ENCODE assay signal across 20 cellular contexts in the genomic region with DNA sequence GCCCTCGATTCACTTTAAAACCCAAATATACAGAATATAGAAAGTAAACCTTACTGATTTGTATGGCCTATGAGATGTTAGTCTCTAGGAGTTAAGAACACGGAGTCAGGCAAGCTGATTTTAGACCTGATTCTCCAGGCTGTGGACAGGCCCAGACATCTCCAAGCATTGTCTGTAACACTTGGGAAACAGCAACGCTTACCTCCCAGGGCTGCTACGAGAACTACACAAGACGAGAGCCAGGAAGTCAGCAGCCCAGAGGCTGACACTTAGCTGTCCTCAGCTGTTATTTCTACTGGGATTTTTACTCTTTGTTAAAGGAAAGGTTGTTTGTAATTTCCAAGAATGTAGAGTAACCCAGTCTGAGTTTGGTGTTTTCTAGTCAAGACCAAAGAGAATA.
DNase-seq lines count a peak whose midpoint lies in the region; ATAC-seq and TF ChIP-seq lines count a peak whose summit lies in the region.
"Had no signal": no experiment of that assay in that cellular context is flagged by ENCODE, and none has a peak within 500 bp of the region (broad histone marks: within the 10 kb centered on the region; RNA-seq: fewer than 3 reads in every experiment).

No MANE protein-coding gene starts in this region.

- H3K27me3 ChIP-seq in IMR-90 (ENCODE audit: control insufficient read depth, insufficient read depth, low read length) (no peaks in the 10 kb centered on the region), mammary epithelial cell (ENCODE audit: insufficient read depth, low read length) (no peaks in the 10 kb centered on the region), uterus (no peaks in the 10 kb centered on the region)
- H3K27me3 ChIP-seq: BLaER1 had no signal

- DNase-seq in IMR-90 = peak; percentile 17
- peak; percentile 93 for DNase-seq in mammary epithelial cell
- DNase-seq in iPS-NIHi7 (ENCODE audit: extremely low spot score) = peak; percentile 18
- peak in 1 of 2 donors; percentile 36 for DNase-seq in uterus
- DNase-seq in T-helper 9 cell = no peak
- DNase-seq in T-helper 2 cell = no peak
- DNase-seq: activated naive CD4-positive, alpha-beta T cell treated with anti-CD3 and anti-CD28 coated beads, Interleukin-2, amount 10 ng/mL, durations not matched to agents 7 days and 5 days; DMS 273 treated with DMSO at 0.1 percent for 48 hours; GDM1; hypothalamus; NCI-H1105; NCI-H774; nucleus accumbens; stimulated activated CD4-positive, alpha-beta T cell treated with anti-CD3 and anti-CD28 coated beads, Interleukin-4, amount 100 ng/mL, for 4 hours; stimulated activated CD8-positive, alpha-beta memory T cell treated with anti-CD3 and anti-CD28 coated beads, Interleukin-4, amount 100 ng/mL, for 48 hours; substantia nigra had no signal

- no TSS peak for BruUV-seq in IMR-90 (replicated peaks; lab: Mats Ljungman, UMichigan)
- BruUV-seq in mammary epithelial cell (replicated peaks; lab: Mats Ljungman, UMichigan) = no TSS peak

- TF ChIP-seq POLR2A in IMR-90 (IDR thresholded peaks at IDR 0.05; ENCODE audit: low read depth, low read length) (no peak), uterus (IDR thresholded peaks at IDR 0.05) (no peak)

- intact Hi-C loops in IMR-90 (cut with micrococcal nuclease) (no loop called here), mammary epithelial cell (cut with micrococcal nuclease) (loop anchor here (1.0 to 2.0 kb wide), 2 partner anchors 33 to 44 kb away; no protein-coding TSS in a partner anchor), uterus (cut with DNase I; ENCODE audit: low total_unique reads) (no loop called here)

- H3K36me3 ChIP-seq in IMR-90 (ENCODE audit: control insufficient read depth, insufficient read depth, low read length) = peaks cover 4% of the 10 kb centered on the region; the same call in 1 of the 2 replicates
- peaks cover 11% of the 10 kb centered on the region for H3K36me3 ChIP-seq in mammary epithelial cell (ENCODE audit: insufficient read depth, low read length)
- H3K36me3 ChIP-seq in uterus = no peaks in the 10 kb centered on the region
- H3K36me3 ChIP-seq: BLaER1 had no signal

- H3K23ac ChIP-seq in IMR-90 (ENCODE audit: low read depth, low read length) = no peak overlapping the region

- no peak overlapping the region; the same call in 1 of the 2 replicates for H4K5ac ChIP-seq in IMR-90 (ENCODE audit: low read depth, low read length)

- H3K18ac ChIP-seq in IMR-90 (ENCODE audit: low read depth, low read length) = no peak overlapping the region

- H3K56ac ChIP-seq in IMR-90 (ENCODE audit: extremely low read depth, insufficient read depth, low read length) = no peak overlapping the region

- no peaks in the 10 kb centered on the region for H3K79me1 ChIP-seq in IMR-90 (ENCODE audit: low read depth in 1 of 2, low read length in 2 of 2)

- no peak overlapping the region for H2AK5ac ChIP-seq in IMR-90 (ENCODE audit: low read depth, low read length)

- TF ChIP-seq CTCF in IMR-90 (conservative IDR thresholded peaks at IDR 0.05; ENCODE audit: low read depth, low read length) = no peak
- no peak for TF ChIP-seq CTCF in mammary epithelial cell (conservative IDR thresholded peaks at IDR 0.05 in 1 of 2, IDR thresholded peaks at IDR 0.05 in 1 of 2; ENCODE audit: extremely low read depth in 1 of 2, insufficient read depth in 1 of 2, low read depth in 1 of 2, low read length in 2 of 2)
- TF ChIP-seq CTCF in uterus (IDR thresholded peaks at IDR 0.05) = no peak

- H4K8ac ChIP-seq in IMR-90 (ENCODE audit: low read depth in 2 of 2, low read length in 2 of 2) = no peak overlapping the region

- peak; percentile 59; the same call in 1 of the 2 replicates for ATAC-seq in IMR-90 (ENCODE audit: low read depth)
- ATAC-seq in HG03196 (IDR thresholded peaks at IDR 0.05; ENCODE audit: unreplicated experiment) = no peak
- ATAC-seq: Panc1 had no signal

- POLR2A ChIA-PET in IMR-90 (lab: Charles Lee; ENCODE audit: unreplicated experiment) = no interaction called here

- H2AFZ ChIP-seq in IMR-90 (replicated peaks; ENCODE audit: low read length, poor library complexity) = peak overlapping the region; percentile 27
- H2AFZ ChIP-seq in mammary epithelial cell (ENCODE audit: low read depth, low read length) = peak overlapping the region; percentile 68

- no peak overlapping the region for H3K4me3 ChIP-seq in IMR-90 (ENCODE audit: insufficient read depth, low read depth, low read length)
- no peak overlapping the region for H3K4me3 ChIP-seq in mammary epithelial cell (replicated peaks in 1 of 3; ENCODE audit: insufficient read depth in 1 of 3, low read depth in 2 of 3, low read length in 3 of 3)
- H3K4me3 ChIP-seq in uterus = no peak overlapping the region
- H3K4me3 ChIP-seq: BLaER1 had no signal

- H3K4me1 ChIP-seq in IMR-90 (ENCODE audit: control insufficient read depth, insufficient read depth, low read length) (peaks cover 2% of the 10 kb centered on the region; the same call in 1 of the 2 replicates), mammary epithelial cell (ENCODE audit: insufficient read depth, low read length) (peaks cover 18% of the 10 kb centered on the region), uterus (no peaks in the 10 kb centered on the region)
- H3K4me1 ChIP-seq: BLaER1 had no signal

- WGBS in IMR-90 (ENCODE audit: extremely low coverage in 2 of 2, insufficient read length in 1 of 2), 2 experiments = no CpG with 5 or more reads among the region's 5 CpGs
- WGBS in mammary epithelial cell (ENCODE audit: low coverage, missing lambda C conversion rate) = 4% methylated on average over 5 of the region's 5 CpGs

- H3K27ac ChIP-seq in IMR-90 (ENCODE audit: insufficient read depth, low read length) (peak overlapping the region; percentile 1; the same call in 1 of the 2 replicates), mammary epithelial cell (ENCODE audit: insufficient read depth, low read depth, low read length) (peak overlapping the region; percentile 93), uterus (peak overlapping the region; percentile 66 to 69)
- H3K27ac ChIP-seq: BLaER1, KMS-11 had no signal

- H3K4me2 ChIP-seq in IMR-90 (ENCODE audit: low read depth, low read length) (no peak overlapping the region), mammary epithelial cell (ENCODE audit: insufficient read depth, low read depth, low read length) (peak overlapping the region; percentile 61)

- H4K91ac ChIP-seq in IMR-90 (ENCODE audit: insufficient read depth, low read depth, low read length) = no peak overlapping the region

- H3K14ac ChIP-seq in IMR-90 (replicated peaks; ENCODE audit: low read depth, low read length) = no peak overlapping the region

- in situ Hi-C loops in IMR-90 (cut with MboI; ENCODE audit: low sequenced_read_pairs) = no loop called here
- in situ Hi-C loops in mammary epithelial cell (cut with MboI; ENCODE audit: low sequenced_read_pairs in 2 of 2) = no loop called here

- no peak overlapping the region for H2AK9ac ChIP-seq in IMR-90 (replicated peaks; ENCODE audit: low read depth, low read length, poor library complexity)

- dilution Hi-C loops in IMR-90 (cut with HindIII; ENCODE audit: low sequenced_read_pairs, unreplicated experiment) = no loop called here
- dilution Hi-C loops in mammary epithelial cell (cut with HindIII; ENCODE audit: low sequenced_read_pairs) = no loop called here

- H3K9ac ChIP-seq in IMR-90 (ENCODE audit: low read depth, low read length) (no peak overlapping the region), mammary epithelial cell (ENCODE audit: insufficient read depth, low read length) (peak overlapping the region; percentile 84)
- H3K9ac ChIP-seq: BLaER1, KMS-11 had no signal

- no peaks in the 10 kb centered on the region for H3K9me3 ChIP-seq in IMR-90 (ENCODE audit: control insufficient read depth, insufficient read depth, low read length)
- no peaks in the 10 kb centered on the region for H3K9me3 ChIP-seq in mammary epithelial cell (replicated peaks; ENCODE audit: insufficient read depth, low read length)
- no peaks in the 10 kb centered on the region for H3K9me3 ChIP-seq in uterus
- H3K9me3 ChIP-seq: BLaER1 had no signal

- no peak overlapping the region for H2BK5ac ChIP-seq in IMR-90 (ENCODE audit: low read depth, low read length, poor library complexity, severe bottlenecking)

- no peak for TF ChIP-seq RAD21 in IMR-90 (IDR thresholded peaks at IDR 0.05; ENCODE audit: low read length)

- H2BK15ac ChIP-seq in IMR-90 (ENCODE audit: low read depth, low read length) = no peak overlapping the region

- H3K9me1 ChIP-seq in IMR-90 (ENCODE audit: insufficient read depth, low read length) = no peaks in the 10 kb centered on the region

- no peaks in the 10 kb centered on the region for H3K79me2 ChIP-seq in mammary epithelial cell (ENCODE audit: insufficient read depth, low read length)

- H3K4ac ChIP-seq in IMR-90 (ENCODE audit: low read depth, low read length) = no peak overlapping the region

- H4K20me1 ChIP-seq in IMR-90 (ENCODE audit: insufficient read depth, low read length) = no peaks in the 10 kb centered on the region
- no peaks in the 10 kb centered on the region for H4K20me1 ChIP-seq in mammary epithelial cell (ENCODE audit: insufficient read depth, low read length)
- H4K20me1 ChIP-seq: BLaER1 had no signal

- CTCF ChIA-PET in IMR-90 (lab: Yijun Ruan, JAX) = interaction anchor here (0.6 to 1.7 kb wide), 4 partner anchors 14 to 380 kb away, joined by 3 to 6 read pairs (median 5); no protein-coding TSS in a partner anchor
- CTCF ChIA-PET in mammary epithelial cell (lab: Charles Lee; ENCODE audit: low non-redundant PET) = no interaction called here

- H2BK120ac ChIP-seq in IMR-90 (ENCODE audit: low read depth, low read length) = no peak overlapping the region

- no peak overlapping the region for H2BK20ac ChIP-seq in IMR-90 (ENCODE audit: low read depth, low read length)

TF ChIP-seq in IMR-90, 13 proteins besides CTCF, POLR2A, EP300 and RAD21:
- no peak for TF ChIP-seq CEBPB (IDR thresholded peaks at IDR 0.05; ENCODE audit: low read depth, low read length)
- TF ChIP-seq, protein P1, sequence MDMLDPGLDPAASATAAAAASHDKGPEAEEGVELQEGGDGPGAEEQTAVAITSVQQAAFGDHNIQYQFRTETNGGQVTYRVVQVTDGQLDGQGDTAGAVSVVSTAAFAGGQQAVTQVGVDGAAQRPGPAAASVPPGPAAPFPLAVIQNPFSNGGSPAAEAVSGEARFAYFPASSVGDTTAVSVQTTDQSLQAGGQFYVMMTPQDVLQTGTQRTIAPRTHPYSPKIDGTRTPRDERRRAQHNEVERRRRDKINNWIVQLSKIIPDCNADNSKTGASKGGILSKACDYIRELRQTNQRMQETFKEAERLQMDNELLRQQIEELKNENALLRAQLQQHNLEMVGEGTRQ (IDR thresholded peaks at IDR 0.05; ENCODE audit: low read depth, low read length) = no peak

Comparison
In these comparisons a context has a peak if more than half of its experiments do, and no peak if none do; other contexts are left out.
1. DNase-seq: peak in IMR-90 (single experiment), mammary epithelial cell (single experiment) and iPS-NIHi7 (single experiment); none in T-helper 9 cell (single experiment) and T-helper 2 cell (0 of 5).
2. H3K27ac ChIP-seq: peak in every context shown above with its lines; median percentile 93 in mammary epithelial cell; 68 in uterus; 1 in IMR-90.